8 cellular contexts compared by ENCODE assay signal in the genomic region with DNA sequence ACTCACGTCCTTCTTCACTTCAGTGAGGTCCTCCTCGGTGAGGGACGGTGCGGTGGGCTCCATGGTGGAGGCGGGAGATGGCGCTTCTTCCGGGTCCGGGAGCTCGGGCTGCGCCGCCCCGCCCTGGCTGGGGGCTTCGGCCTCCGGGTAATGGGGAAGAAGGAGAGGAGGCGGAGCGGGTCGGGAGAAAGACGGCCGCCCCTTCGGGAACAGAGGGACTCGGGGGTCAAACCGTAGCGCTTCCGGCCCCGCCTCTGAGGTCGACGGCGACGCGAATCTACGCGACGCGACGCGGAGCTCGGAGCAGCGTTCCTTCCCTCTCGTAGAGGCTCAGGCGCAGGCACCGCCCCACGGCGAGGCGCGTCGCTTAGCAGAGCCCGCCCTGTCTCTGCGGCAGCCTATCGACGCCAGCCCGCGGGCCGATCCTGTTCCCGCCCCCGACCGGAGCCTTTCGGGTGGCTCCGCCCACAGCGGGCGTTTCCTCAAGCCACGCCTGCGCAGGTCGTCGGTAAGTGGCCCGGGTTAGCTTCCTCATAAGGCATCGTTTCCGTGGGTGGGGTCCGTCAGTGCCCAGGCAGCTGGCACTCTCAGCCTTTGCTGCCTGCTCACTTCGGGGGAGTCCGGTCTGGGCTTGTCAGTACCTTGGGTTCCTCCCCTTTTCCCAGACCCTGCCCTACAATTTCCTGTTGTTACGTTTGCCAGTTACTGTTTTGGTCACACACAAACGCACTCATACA. TPM values are rescaled to one million over a fixed set of nuclear protein-coding genes. Genes with fewer than 3 reads are reported as not detected.
DNase-seq lines count a peak whose midpoint lies in the region; ATAC-seq and TF ChIP-seq lines count a peak whose summit lies in the region.

Gene BCL10, minus strand, starts transcription at position 343 of the 737 bp plus-strand sequence. Its CDS starts 280 bp downstream, at position 63.

- H3K4me3 Mint-ChIP-seq in CD8-positive, alpha-beta memory T cell = peak within 1 kb of the TSS; percentile 87 to 95 (median 90)

- peaks cover 0 to 29% (median 3%) of the 10 kb centered on the region in 3 donors for H3K36me3 Mint-ChIP-seq in CD8-positive, alpha-beta memory T cell

- peak within 1 kb of the TSS; percentile 89 for H3K4me3 ChIP-seq in CD8-positive, alpha-beta memory T cell (ENCODE audit: low read length)
- H3K4me3 ChIP-seq in lower lobe of right lung = peak within 1 kb of the TSS; percentile 88

- no peaks in the 10 kb centered on the region for H3K9me3 Mint-ChIP-seq in CD8-positive, alpha-beta memory T cell

- H3K36me3 ChIP-seq in CD8-positive, alpha-beta memory T cell (ENCODE audit: insufficient read depth, low read length) = no peaks in the 10 kb centered on the region
- H3K36me3 ChIP-seq in lower lobe of right lung = peaks cover 5% of the 10 kb centered on the region

- ATAC-seq in GM19468 (IDR thresholded peaks at IDR 0.05; ENCODE audit: extremely low read depth, unreplicated experiment) = peak; percentile 99
- ATAC-seq in lower lobe of right lung = peak; percentile 99

- H3K27ac ChIP-seq in CD8-positive, alpha-beta memory T cell (ENCODE audit: low read depth, low read length) = peak within 1 kb of the TSS; percentile 88
- H3K27ac ChIP-seq in lower lobe of right lung = peak within 1 kb of the TSS; percentile 99

- peak within 1 kb of the TSS; percentile 89 to 98 (median 94) for H3K27ac Mint-ChIP-seq in CD8-positive, alpha-beta memory T cell

- peaks cover 50 to 56% (median 53%) of the 10 kb centered on the region in 3 donors for H3K4me1 Mint-ChIP-seq in CD8-positive, alpha-beta memory T cell

- intact Hi-C loops in lower lobe of right lung (cut with DNase I) = no loop called here

- no peaks in the 10 kb centered on the region for H3K9me3 ChIP-seq in CD8-positive, alpha-beta memory T cell (ENCODE audit: low read length)
- H3K9me3 ChIP-seq in lower lobe of right lung = no peaks in the 10 kb centered on the region

- peaks cover 3 to 4% of the 10 kb centered on the region in 2 donors for H3K27me3 Mint-ChIP-seq in CD8-positive, alpha-beta memory T cell

- CTCF ChIA-PET in CD8-positive, alpha-beta memory T cell (lab: Charles Lee) = interaction anchor here (0.8 to 8.4 kb wide), 5 partner anchors 9 to 332 kb away, joined by 4 to 86 read pairs (median 12); partner anchors contain the start of genes C1orf52 and SYDE2

- TF ChIP-seq CTCF in lower lobe of right lung (IDR thresholded peaks at IDR 0.05) = no peak

- H3K4me1 ChIP-seq in CD8-positive, alpha-beta memory T cell (ENCODE audit: insufficient read depth, low read length) = peaks cover 33% of the 10 kb centered on the region
- H3K4me1 ChIP-seq in lower lobe of right lung = peaks cover 61% of the 10 kb centered on the region

- H3K27me3 ChIP-seq in CD8-positive, alpha-beta memory T cell (ENCODE audit: insufficient read depth, low read length, poor library complexity, severe bottlenecking) = no peaks in the 10 kb centered on the region
- H3K27me3 ChIP-seq in lower lobe of right lung (ENCODE audit: low read depth) = no peaks in the 10 kb centered on the region

- POLR2A ChIA-PET in CD8-positive, alpha-beta memory T cell (lab: Charles Lee) = interaction anchor here (0.6 to 3.8 kb wide), 12 partner anchors 9 to 1428 kb away, joined by 3 to 42 read pairs (median 4); partner anchors contain the start of genes C1orf52, SH3GLB1, SPATA1 and SYDE2

- DNase-seq in CD8-positive, alpha-beta memory T cell = peak; percentile 97 to 98 (median 98)
- DNase-seq in HS-5 (ENCODE audit: low read depth) (peak; percentile 94), lower lobe of right lung (peak; percentile 100)
- DNase-seq in NK-92 treated with Interleukin-12 subunit alpha and Interleukin-12 subunit beta, amount 100 ng/mL, for 24 hours (lab: John Stamatoyannopoulos, UW) = peak; percentile 97
- DNase-seq in activated CD8-positive, alpha-beta memory T cell treated with anti-CD3 and anti-CD28 coated beads for 24 hours = peak; percentile 98
- DNase-seq in effector CD4-positive, alpha-beta T cell = peak; percentile 96
- DNase-seq in stimulated activated CD4-positive, alpha-beta T cell treated with anti-CD3 and anti-CD28 coated beads, TNF-alpha, amount 100 ng/mL, for 24 hours (ENCODE audit: low read depth in 3 of 3) = peak; percentile 91 to 97 (median 95)

RNA-seq across cellular contexts. Expression of gene BCL10, which starts in this region (rescaled TPM):
- 10 to 100 TPM; 21.9 to 27.1 TPM for total RNA-seq in CD8-positive, alpha-beta memory T cell
- polyA plus RNA-seq in CD8-positive, alpha-beta memory T cell = 21.6 TPM
- total RNA-seq in lower lobe of right lung = 27.4 TPM

Comparison
In these comparisons a context has a peak if more than half of its experiments do, and no peak if none do; other contexts are left out.
1. Peak in every context shown above with its lines: DNase-seq, ATAC-seq, H3K4me3 ChIP-seq and H3K27ac ChIP-seq.